ENCODE assay signal across 19 cellular contexts in the genomic region with DNA sequence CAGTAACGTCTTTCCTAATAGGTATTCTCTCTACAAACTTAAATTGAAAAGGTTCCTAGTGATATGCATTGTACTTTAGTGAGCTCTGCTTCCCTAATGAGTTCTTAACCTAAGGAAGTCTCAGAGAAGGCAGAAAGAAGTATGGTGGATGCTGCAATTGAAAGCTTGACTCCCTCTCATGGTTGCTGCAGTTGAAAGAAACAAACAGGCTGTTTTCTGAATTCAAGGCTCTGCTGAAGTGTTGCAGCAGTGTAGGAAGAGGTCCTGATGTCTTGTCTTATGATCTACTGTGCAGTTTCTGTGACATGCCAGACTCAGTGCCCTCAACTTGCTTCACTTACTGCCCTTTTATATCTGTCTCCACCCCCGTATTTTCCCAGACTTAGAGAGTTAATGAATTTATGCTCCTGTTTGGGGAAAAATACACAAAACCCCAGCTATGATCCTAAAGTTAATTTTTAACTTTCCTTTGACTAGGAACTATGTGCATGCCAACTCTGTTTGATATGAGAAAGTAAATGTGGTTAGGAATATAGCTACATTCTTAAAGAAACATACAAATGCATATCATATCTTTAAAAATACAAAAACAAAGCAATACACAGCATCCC.
"Had no signal": no experiment of that assay in that cellular context is flagged by ENCODE, and none has a peak within 500 bp of the region (broad histone marks: within the 10 kb centered on the region; RNA-seq: fewer than 3 reads in every experiment).

No MANE protein-coding gene starts in this region.

- H3K36me3 ChIP-seq: lower lobe of right lung, neutrophil had no signal

- DNase-seq: activated B cell treated with CpG ODN at 0.5 μM for 24 hours; activated CD4-positive, alpha-beta T cell treated with anti-CD3 and anti-CD28 coated beads for 48 hours; activated CD8-positive, alpha-beta memory T cell treated with anti-CD3 and anti-CD28 coated beads, Interleukin-2, amount 50 U/mL, for 48 hours; activated CD8-positive, alpha-beta T cell treated with anti-CD3 and anti-CD28 coated beads, Interleukin-2, amount 10 ng/mL, durations not matched to agents 7 days and 5 days; activated gamma-delta T cell treated with Interleukin-2 at 50 U/mL for 16 hours; dermis blood vessel endothelial cell; effector memory CD8-positive, alpha-beta T cell; erythroblast; islet precursor cell; lower lobe of right lung; midbrain; naive B cell; stimulated activated CD4-positive, alpha-beta T cell treated with anti-CD3 and anti-CD28 coated beads, Interleukin-4, amount 100 ng/mL, for 4 hours; stimulated activated CD8-positive, alpha-beta memory T cell treated with anti-CD3 and anti-CD28 coated beads, Interleukin-4, amount 100 ng/mL, for 48 hours; stimulated activated naive CD4-positive, alpha-beta T cell treated with Interleukin-2 at 50 U/mL for 16 hours; T-helper 17 cell; trophoblast cell had no signal

- H3K4me1 ChIP-seq: lower lobe of right lung had no signal

- H3K27me3 ChIP-seq: neutrophil had no signal

- H3K27ac ChIP-seq: lower lobe of right lung, neutrophil, skin epidermis had no signal

- H3K9me3 ChIP-seq: lower lobe of right lung, neutrophil had no signal

- H3K4me3 ChIP-seq: lower lobe of right lung, skin epidermis had no signal

- ATAC-seq: activated CD8-positive, alpha-beta T cell treated with anti-CD3 and anti-CD28 coated beads, Interleukin-2, amount 10 ng/mL, durations not matched to agents 7 days and 5 days; effector memory CD8-positive, alpha-beta T cell; lower lobe of right lung; T-helper 17 cell had no signal
